17 cellular contexts compared by ENCODE assay signal in the genomic region with DNA sequence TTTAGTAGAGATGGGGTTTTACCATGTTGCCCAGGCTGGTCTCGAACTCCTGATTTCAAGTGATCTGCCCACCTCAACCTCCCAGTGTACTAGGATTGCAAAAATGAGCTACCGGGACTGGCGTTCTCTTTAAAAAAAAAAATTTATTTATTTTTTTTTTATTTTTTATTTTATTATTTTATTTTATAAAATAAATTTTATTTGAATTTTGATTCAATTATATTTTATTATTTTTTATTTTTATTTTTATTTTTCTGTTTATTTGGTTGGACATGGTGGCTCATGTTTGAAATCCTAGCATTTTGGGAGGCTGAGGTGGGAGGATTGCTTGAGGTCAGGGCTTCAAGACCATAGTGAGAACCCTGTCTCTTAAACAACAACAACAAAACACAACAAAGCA. TPM values are rescaled to one million over a fixed set of nuclear protein-coding genes. Genes with fewer than 3 reads are reported as not detected.
DNase-seq lines count a peak whose midpoint lies in the region; ATAC-seq, FAIRE-seq and TF ChIP-seq lines count a peak whose summit lies in the region.
"Had no signal": no experiment of that assay in that cellular context is flagged by ENCODE, and none has a peak within 500 bp of the region (broad histone marks: within the 10 kb centered on the region; RNA-seq: fewer than 3 reads in every experiment).

No MANE protein-coding gene starts in this region.

- H3K4me1 Mint-ChIP-seq in WTC11 = peaks cover 6% of the 10 kb centered on the region
- H3K4me1 Mint-ChIP-seq: B cell had no signal

- FAIRE-seq in G401.6 (lab: Jason Lieb, UNC) (peak; percentile 63), GM12891 (lab: Jason Lieb, UNC) (no peak)
- FAIRE-seq: A549, GM12878, GM19239 had no signal

- no peak overlapping the region for H3K4me3 Mint-ChIP-seq in WTC11
- H3K4me3 Mint-ChIP-seq: B cell; CD4-positive, alpha-beta T cell; CD8-positive, alpha-beta T cell had no signal

- POLR2A ChIA-PET in WTC11 (lab: Charles Lee) = no interaction called here

- TF ChIP-seq CTCF in WTC11 (IDR thresholded peaks at IDR 0.05) = no peak

- no peaks in the 10 kb centered on the region for H3K9me3 Mint-ChIP-seq in WTC11
- H3K9me3 Mint-ChIP-seq: CD4-positive, alpha-beta T cell; CD8-positive, alpha-beta T cell had no signal

- TF ChIP-seq POLR2A in GM12891 (IDR thresholded peaks at IDR 0.05; ENCODE audit: low read depth, low read length) = no peak

- CTCF ChIA-PET in WTC11 (lab: Charles Lee) = no interaction called here

- DNase-seq in WTC11 (ENCODE audit: low spot score) = no peak
- no peak for DNase-seq in activated T-cell treated with anti-CD3 and anti-CD28 coated beads for 4 hours
- DNase-seq in GM12891 (ENCODE audit: insufficient read length, low spot score) = no peak
- DNase-seq: 8988T; AML-193; Caco-2; Calu3; CD4-positive, alpha-beta T cell; CD8-positive, alpha-beta T cell; DMS79 treated with DMSO at 0.1 percent for 48 hours; GDM1 had no signal

- no peak overlapping the region for H3K27ac Mint-ChIP-seq in WTC11
- H3K27ac Mint-ChIP-seq: B cell; CD4-positive, alpha-beta T cell; CD8-positive, alpha-beta T cell had no signal

- ATAC-seq in WTC11 (no peak), HG02642 (IDR thresholded peaks at IDR 0.05; ENCODE audit: poor library complexity, unreplicated experiment) (no peak)
- ATAC-seq: A549; CD8-positive, alpha-beta T cell; GM12878 had no signal

- H3K36me3 Mint-ChIP-seq in WTC11 = no peaks in the 10 kb centered on the region
- H3K36me3 Mint-ChIP-seq: CD8-positive, alpha-beta T cell had no signal

- H3K27me3 Mint-ChIP-seq in WTC11 (ENCODE audit: low read depth) = no peaks in the 10 kb centered on the region

TF ChIP-seq in WTC11, 78 proteins besides CTCF, POLR2A, EP300 and RAD21:
- TF ChIP-seq TEAD1 (CRISPR knock-in tag; IDR thresholded peaks at IDR 0.05) (no peak), HMGA2 (CRISPR knock-in tag; IDR thresholded peaks at IDR 0.05) (peak; percentile 99)
TF ChIP-seq in WTC11: peak in this region for 1.

TF ChIP-seq in GM12891, 5 proteins besides CTCF, POLR2A, EP300 and RAD21:
- TF ChIP-seq POU2F2 (IDR thresholded peaks at IDR 0.05; ENCODE audit: low read depth, low read length) (no peak), PAX5 (IDR thresholded peaks at IDR 0.05; ENCODE audit: insufficient read depth, low read length, severe bottlenecking) (no peak), POLR2AphosphoS5 (IDR thresholded peaks at IDR 0.05; ENCODE audit: low read depth, low read length) (no peak), TAF1 (IDR thresholded peaks at IDR 0.05; ENCODE audit: low read depth, low read length) (no peak), SPI1 (IDR thresholded peaks at IDR 0.05; ENCODE audit: low read depth, low read length) (no peak)

RNA-seq across cellular contexts. Expression of a gene that starts 32.5 kb away (rescaled TPM):
- total RNA-seq in WTC11 (2021) = 596 to 611 TPM (median 603 TPM) in 3 replicates
- 1,468 TPM for polyA plus RNA-seq in GM12891 (2012; ENCODE audit: low read depth, missing spikeins)

RNA-seq across cellular contexts. Expression of a gene that starts 32.9 kb away (rescaled TPM):
- 95.6 to 106 TPM (median 98.9 TPM) in 3 replicates for total RNA-seq in WTC11 (2021)
- polyA plus RNA-seq in GM12891 (2012; ENCODE audit: low read depth, missing spikeins) = 52.0 TPM
